Comparison of ENCODE assay signal across 16 cellular contexts in the genomic region with DNA sequence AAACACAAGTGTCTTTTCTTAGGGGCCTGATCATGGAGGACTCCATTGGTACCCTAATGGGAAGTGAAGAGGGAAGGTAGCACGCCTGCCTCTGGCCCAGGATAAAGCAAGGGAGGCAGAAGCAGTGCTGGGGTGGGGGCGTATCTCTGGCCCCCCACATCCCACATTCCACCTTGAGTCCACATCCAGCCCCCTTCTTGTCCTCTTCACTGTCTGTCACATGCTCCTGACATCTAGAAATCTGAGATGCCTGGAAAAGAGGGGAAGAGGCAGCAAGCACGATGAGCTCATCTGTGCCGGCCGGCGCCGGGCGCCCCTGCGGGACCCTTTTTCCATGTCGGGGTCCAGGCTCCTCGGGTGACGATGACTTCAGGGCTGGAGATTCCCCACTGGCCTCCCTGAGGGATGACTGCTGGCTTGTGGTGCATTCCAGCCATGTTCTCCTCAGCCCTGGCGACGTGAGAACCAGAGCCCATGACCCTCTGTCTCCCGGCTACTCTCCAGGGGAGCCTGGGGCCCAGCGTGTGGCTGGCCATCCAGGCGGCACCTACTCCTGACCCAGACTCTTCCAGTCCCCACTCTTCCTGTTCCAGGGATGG.
A peak's percentile ranks its signal among the peaks of the same experiment; 100 is the strongest.
DNase-seq lines count a peak whose midpoint lies in the region; ATAC-seq and TF ChIP-seq lines count a peak whose summit lies in the region.
"Had no signal": no experiment of that assay in that cellular context is flagged by ENCODE, and none has a peak within 500 bp of the region (broad histone marks: within the 10 kb centered on the region; RNA-seq: fewer than 3 reads in every experiment).

No MANE protein-coding gene starts in this region.

- H3K4me3 ChIP-seq in right cardiac atrium (ENCODE audit: low read length) (no peak overlapping the region), endodermal cell (ENCODE audit: low read length) (no peak overlapping the region)
- H3K4me3 ChIP-seq: HAP-1 had no signal

- H3K27me3 ChIP-seq in right cardiac atrium (ENCODE audit: control insufficient read depth, insufficient read depth), result no peaks in the 10 kb centered on the region
- no peaks in the 10 kb centered on the region for H3K27me3 ChIP-seq in endodermal cell (ENCODE audit: control insufficient read depth, insufficient read depth, low read length, poor library complexity, severe bottlenecking)

- 82% methylated on average over 17 of the region's 17 CpGs for WGBS in right cardiac atrium
- 87 to 90% methylated on average over 4 to 17 of the region's 17 CpGs for WGBS in endodermal cell (ENCODE audit: insufficient coverage in 1 of 2, insufficient read length in 1 of 2), 2 experiments

- H3K4me1 ChIP-seq in right cardiac atrium (ENCODE audit: control insufficient read depth, insufficient read depth, low read length) (no peaks in the 10 kb centered on the region), endodermal cell (ENCODE audit: control insufficient read depth, insufficient read depth, low read length) (no peaks in the 10 kb centered on the region)
- H3K4me1 ChIP-seq: HAP-1 had no signal

- TF ChIP-seq CTCF in endodermal cell (conservative IDR thresholded peaks at IDR 0.05), result no peak

- peaks cover 7% of the 10 kb centered on the region for H3K27me3 Mint-ChIP-seq in endodermal cell (ENCODE audit: insufficient read depth)

- no peaks in the 10 kb centered on the region for H3K36me3 Mint-ChIP-seq in endodermal cell (ENCODE audit: low read depth)
- H3K36me3 Mint-ChIP-seq: CD4-positive, alpha-beta memory T cell had no signal

- H3K9ac ChIP-seq in endodermal cell (ENCODE audit: extremely low read depth, low read length, poor library complexity, severe bottlenecking), result no peak overlapping the region

- ATAC-seq in right cardiac atrium, result peak; percentile 39 to 56
- ATAC-seq in Right ventricle myocardium superior (ENCODE audit: poor library complexity), result no peak
- no peak for ATAC-seq in sciatic nerve
- no peak for ATAC-seq in GM21825 (IDR thresholded peaks at IDR 0.05; ENCODE audit: unreplicated experiment)

- intact Hi-C loops in right cardiac atrium (cut with DNase I) (no loop called here), Right ventricle myocardium superior (cut with DNase I) (no loop called here), sciatic nerve (cut with DNase I) (no loop called here)

- H3K9me3 ChIP-seq in right cardiac atrium (ENCODE audit: control insufficient read depth, low read length) (no peaks in the 10 kb centered on the region), endodermal cell (ENCODE audit: control insufficient read depth, low read length) (no peaks in the 10 kb centered on the region)
- H3K9me3 ChIP-seq: HAP-1 had no signal

- no peak overlapping the region for H3K4me3 Mint-ChIP-seq in endodermal cell
- H3K4me3 Mint-ChIP-seq: CD4-positive, alpha-beta memory T cell; HFFc6 had no signal

- no peaks in the 10 kb centered on the region for H3K36me3 ChIP-seq in endodermal cell (ENCODE audit: control insufficient read depth, insufficient read depth, low read length)
- H3K36me3 ChIP-seq: HAP-1 had no signal

- H3K4me1 Mint-ChIP-seq in endodermal cell, result no peaks in the 10 kb centered on the region
- H3K4me1 Mint-ChIP-seq: CD4-positive, alpha-beta memory T cell had no signal

- no peak overlapping the region for H3K27ac ChIP-seq in right cardiac atrium (ENCODE audit: low read length)
- H3K27ac ChIP-seq in endodermal cell (ENCODE audit: low read depth, low read length), result no peak overlapping the region

- H3K27ac Mint-ChIP-seq in endodermal cell, result no peak overlapping the region
- H3K27ac Mint-ChIP-seq: CD4-positive, alpha-beta memory T cell; HFFc6 had no signal

- no peak for DNase-seq in right cardiac atrium
- no peak for DNase-seq in Right ventricle myocardium superior
- DNase-seq in endodermal cell, result peak; percentile 30
- DNase-seq in sciatic nerve (ENCODE audit: low spot score), result peak; percentile 34
- no peak for DNase-seq in cerebellar cortex (ENCODE audit: low spot score)
- DNase-seq: C1 segment of cervical spinal cord; Calu3; CD4-positive, alpha-beta memory T cell; COR-L47; DMS53; DMS79 treated with DMSO at 0.1 percent for 48 hours; GF-D8; GOT3; HFFc6 had no signal

- H3K9me3 Mint-ChIP-seq in endodermal cell, result no peaks in the 10 kb centered on the region
- H3K9me3 Mint-ChIP-seq: HFFc6 had no signal

Comparison
In these comparisons a context has a peak if more than half of its experiments do, and no peak if none do; other contexts are left out.
1. ATAC-seq: peak in right cardiac atrium (2 of 2); none in Right ventricle myocardium superior (single experiment), sciatic nerve (single experiment) and GM21825 (single experiment).
2. DNase-seq: peak in endodermal cell (single experiment) and sciatic nerve (single experiment); none in right cardiac atrium (0 of 3), Right ventricle myocardium superior (single experiment) and cerebellar cortex (single experiment).